33 cellular contexts compared by ENCODE assay signal in the genomic region with DNA sequence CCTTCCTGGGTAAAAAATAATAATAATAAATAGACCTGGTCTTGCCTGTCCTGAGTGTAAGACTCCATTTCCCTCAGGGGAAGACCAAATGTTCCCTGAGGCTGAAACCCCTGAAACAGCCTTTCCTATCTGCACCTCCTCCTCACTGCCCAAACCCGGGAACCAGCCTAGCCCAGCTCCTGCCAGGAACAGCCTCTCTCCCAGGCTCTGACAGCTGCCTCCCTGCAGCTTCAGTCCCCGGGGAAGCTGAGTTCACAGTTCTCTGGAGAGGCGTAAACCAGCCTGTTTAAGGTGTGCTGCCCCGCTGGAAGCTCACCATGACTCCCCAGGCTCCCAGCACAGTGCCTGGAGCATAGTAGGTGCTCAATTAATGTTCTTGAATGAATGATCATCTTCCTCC.
"Had no signal": no experiment of that assay in that cellular context is flagged by ENCODE, and none has a peak within 500 bp of the region (broad histone marks: within the 10 kb centered on the region; RNA-seq: fewer than 3 reads in every experiment).

No MANE protein-coding gene starts in this region.

- H3K36me3 ChIP-seq: tibial artery, upper lobe of right lung, WERI-Rb-1 had no signal

- H3K4me1 Mint-ChIP-seq: mesothelial cell of epicardium had no signal

- H3K4me3 Mint-ChIP-seq: activated CD4-positive, alpha-beta T cell treated with anti-CD3 and anti-CD28 coated beads, Interleukin-2, amount 10 ng/mL, durations not matched to agents 24 days and 14 days; activated naive CD4-positive, alpha-beta T cell treated with anti-CD3 and anti-CD28 coated beads, Interleukin-2, amount 50 U/mL, for 24 hours; activated naive CD8-positive, alpha-beta T cell treated with anti-CD3 and anti-CD28 coated beads, Interleukin-2, amount 50 U/mL, for 24 hours; activated T-cell treated with anti-CD3 and anti-CD28 coated beads, Interleukin-2, amount 50 U/mL, for 24 hours; mesothelial cell of epicardium; naive B cell; nephron progenitor cell; stimulated activated memory B cell treated with anti-CD40 and anti-IgM and Interleukin-4, amounts not matched to agents 10 μg/mL and 1 μg/mL and 100 μg/mL, for 72 hours; stimulated activated naive CD8-positive, alpha-beta T cell treated with anti-CD3 and anti-CD28 coated beads, Interleukin-15, amount 100 ng/mL, for 72 hours; T-helper 1 cell treated with Interleukin-12 subunit alpha and Interleukin-12 subunit beta and Interleukin-4 antibody, amounts not matched to agents 30 μg/mL and 1 μg/mL, for 36 hours had no signal

- FAIRE-seq: endothelial cell of umbilical vein, kidney had no signal

- H3K9me3 Mint-ChIP-seq: activated CD4-positive, alpha-beta T cell treated with anti-CD3 and anti-CD28 coated beads, Interleukin-2, amount 10 ng/mL, durations not matched to agents 24 days and 14 days; activated naive CD4-positive, alpha-beta T cell treated with anti-CD3 and anti-CD28 coated beads, Interleukin-2, amount 50 U/mL, for 24 hours; activated naive CD8-positive, alpha-beta T cell treated with anti-CD3 and anti-CD28 coated beads, Interleukin-2, amount 50 U/mL, for 24 hours; activated T-cell treated with anti-CD3 and anti-CD28 coated beads, Interleukin-2, amount 50 U/mL, for 24 hours; mesothelial cell of epicardium; naive B cell; nephron progenitor cell; stimulated activated memory B cell treated with anti-CD40 and anti-IgM and Interleukin-4, amounts not matched to agents 10 μg/mL and 1 μg/mL and 100 μg/mL, for 72 hours; stimulated activated naive CD8-positive, alpha-beta T cell treated with anti-CD3 and anti-CD28 coated beads, Interleukin-15, amount 100 ng/mL, for 72 hours; T-helper 1 cell treated with Interleukin-12 subunit alpha and Interleukin-12 subunit beta and Interleukin-4 antibody, amounts not matched to agents 30 μg/mL and 1 μg/mL, for 36 hours had no signal

- H3K36me3 Mint-ChIP-seq: activated naive CD4-positive, alpha-beta T cell treated with anti-CD3 and anti-CD28 coated beads, Interleukin-2, amount 50 U/mL, for 24 hours; mesothelial cell of epicardium; naive B cell; stimulated activated memory B cell treated with anti-CD40 and anti-IgM and Interleukin-4, amounts not matched to agents 10 μg/mL and 1 μg/mL and 100 μg/mL, for 72 hours had no signal

- H3K27ac Mint-ChIP-seq: activated CD4-positive, alpha-beta T cell treated with anti-CD3 and anti-CD28 coated beads, Interleukin-2, amount 10 ng/mL, durations not matched to agents 24 days and 14 days; activated naive CD4-positive, alpha-beta T cell treated with anti-CD3 and anti-CD28 coated beads, Interleukin-2, amount 50 U/mL, for 24 hours; activated naive CD8-positive, alpha-beta T cell treated with anti-CD3 and anti-CD28 coated beads, Interleukin-2, amount 50 U/mL, for 24 hours; activated T-cell treated with anti-CD3 and anti-CD28 coated beads, Interleukin-2, amount 50 U/mL, for 24 hours; mesothelial cell of epicardium; nephron progenitor cell; stimulated activated memory B cell treated with anti-CD40 and anti-IgM and Interleukin-4, amounts not matched to agents 10 μg/mL and 1 μg/mL and 100 μg/mL, for 72 hours; stimulated activated naive CD8-positive, alpha-beta T cell treated with anti-CD3 and anti-CD28 coated beads, Interleukin-15, amount 100 ng/mL, for 72 hours; T-helper 1 cell treated with Interleukin-12 subunit alpha and Interleukin-12 subunit beta and Interleukin-4 antibody, amounts not matched to agents 30 μg/mL and 1 μg/mL, for 36 hours had no signal

- H3K4me3 ChIP-seq: psoas muscle, smooth muscle cell, tibial artery, upper lobe of right lung had no signal

- H3K4me1 ChIP-seq: parathyroid adenoma, psoas muscle, tibial artery, upper lobe of right lung had no signal

- ATAC-seq: activated CD4-positive, CD25-positive, alpha-beta regulatory T cell treated with anti-CD3 and anti-CD28 coated beads, Interleukin-2, amount 50 U/mL, for 24 hours; activated naive CD8-positive, alpha-beta T cell treated with anti-CD3 and anti-CD28 coated beads, Interleukin-2, amount 50 U/mL, for 24 hours; esophagus mucosa; left colon; psoas muscle; stimulated activated memory B cell treated with anti-CD40 and anti-IgM and Interleukin-4, amounts not matched to agents 10 μg/mL and 1 μg/mL and 100 μg/mL, for 72 hours; stimulated activated naive CD8-positive, alpha-beta T cell treated with anti-CD3 and anti-CD28 coated beads, Interleukin-15, amount 100 ng/mL, for 72 hours; upper lobe of right lung had no signal

- DNase-seq: activated CD4-positive, alpha-beta T cell treated with anti-CD3 and anti-CD28 coated beads, Interleukin-2, amount 10 ng/mL, durations not matched to agents 24 days and 14 days; activated CD8-positive, alpha-beta memory T cell treated with anti-CD3 and anti-CD28 coated beads for 24 hours; activated gamma-delta T cell; activated naive CD8-positive, alpha-beta T cell treated with anti-CD3 and anti-CD28 coated beads, Interleukin-2, amount 50 U/mL, for 24 hours; activated T-cell treated with anti-CD3 and anti-CD28 coated beads, Interleukin-2, amount 50 U/mL, for 24 hours; amygdala; central memory CD4-positive, alpha-beta T cell; foreskin fibroblast; head of caudate nucleus; hippocampal formation; kidney; left colon; naive B cell; nephron progenitor cell; psoas muscle; stimulated activated CD4-positive, alpha-beta T cell treated with anti-CD3 and anti-CD28 coated beads, Interleukin-1b, Interleukin-23, amount 100 ng/mL, for 48 hours; stimulated activated CD4-positive, alpha-beta T cell treated with anti-CD3 and anti-CD28 coated beads, Interleukin-4, amount 100 ng/mL, for 4 hours; stimulated activated CD8-positive, alpha-beta memory T cell treated with anti-CD3 and anti-CD28 coated beads, Interleukin-4, amount 100 ng/mL, for 48 hours; stimulated activated naive CD8-positive, alpha-beta T cell treated with anti-CD3 and anti-CD28 coated beads, Interleukin-15, amount 100 ng/mL, for 72 hours; substantia nigra; T1000; tibial artery; upper lobe of right lung; WERI-Rb-1 had no signal

- H3K9me3 ChIP-seq: psoas muscle, tibial artery, upper lobe of right lung had no signal

- H3K27ac ChIP-seq: parathyroid adenoma, psoas muscle, tibial artery, upper lobe of right lung, WERI-Rb-1 had no signal

- H3K27me3 Mint-ChIP-seq: activated CD4-positive, alpha-beta T cell treated with anti-CD3 and anti-CD28 coated beads, Interleukin-2, amount 10 ng/mL, durations not matched to agents 24 days and 14 days; activated naive CD4-positive, alpha-beta T cell treated with anti-CD3 and anti-CD28 coated beads, Interleukin-2, amount 50 U/mL, for 24 hours; activated naive CD8-positive, alpha-beta T cell treated with anti-CD3 and anti-CD28 coated beads, Interleukin-2, amount 50 U/mL, for 24 hours; activated T-cell treated with anti-CD3 and anti-CD28 coated beads, Interleukin-2, amount 50 U/mL, for 24 hours; naive B cell; stimulated activated memory B cell treated with anti-CD40 and anti-IgM and Interleukin-4, amounts not matched to agents 10 μg/mL and 1 μg/mL and 100 μg/mL, for 72 hours; stimulated activated naive CD8-positive, alpha-beta T cell treated with anti-CD3 and anti-CD28 coated beads, Interleukin-15, amount 100 ng/mL, for 72 hours had no signal
